Comparison of ENCODE assay signal across 17 cellular contexts in the genomic region with DNA sequence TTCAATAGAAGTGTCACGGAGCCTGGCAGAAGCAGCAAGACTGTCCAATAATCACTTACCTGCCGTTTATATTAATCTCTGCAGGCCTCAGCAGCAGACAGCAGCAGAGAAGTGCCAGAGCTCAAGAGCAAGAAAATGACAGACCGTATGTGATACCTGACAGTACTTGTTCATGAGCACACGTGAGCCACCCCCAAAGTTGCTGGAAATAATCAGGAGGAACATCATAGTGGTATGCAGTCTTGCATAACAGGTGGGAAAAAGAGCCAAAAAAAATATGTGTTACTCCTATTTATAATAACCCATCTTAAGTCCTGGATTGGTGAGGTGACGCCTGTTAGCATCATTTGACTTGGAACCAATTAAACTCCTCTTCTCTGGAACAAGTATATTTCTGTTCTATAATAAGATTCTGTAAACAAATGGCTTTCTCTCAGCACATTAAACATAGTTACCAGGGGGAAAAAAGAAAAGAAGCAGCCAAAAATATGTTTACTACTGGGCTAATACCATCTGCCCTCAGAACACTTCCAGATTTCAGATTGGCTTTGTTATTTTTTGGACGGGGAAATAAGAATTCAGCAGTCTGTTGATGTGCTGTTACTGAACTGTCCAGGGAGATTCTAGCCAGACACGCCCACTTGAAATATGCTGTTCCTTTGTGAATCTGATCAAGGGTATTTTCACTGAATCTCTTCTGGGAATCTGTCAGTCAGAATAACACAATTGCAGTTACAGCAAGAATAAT. TPM values are rescaled to one million over a fixed set of nuclear protein-coding genes. Genes with fewer than 3 reads are reported as not detected.
DNase-seq lines count a peak whose midpoint lies in the region; ATAC-seq and TF ChIP-seq lines count a peak whose summit lies in the region.
"Had no signal": no experiment of that assay in that cellular context is flagged by ENCODE, and none has a peak within 500 bp of the region (broad histone marks: within the 10 kb centered on the region; RNA-seq: fewer than 3 reads in every experiment).

No MANE protein-coding gene starts in this region.

- 0 out of 2 replicates have a peak, but pooled peaks cover 8% of the 10 kb centered on the region for H3K27me3 ChIP-seq in GM23248 (replicated peaks; ENCODE audit: insufficient read depth)
- H3K27me3 ChIP-seq in esophagus muscularis mucosa, result no peaks in the 10 kb centered on the region
- H3K27me3 ChIP-seq: upper lobe of left lung had no signal

- 24 to 26% methylated on average over 7 of the region's 7 CpGs for WGBS in GM23248 (ENCODE audit: low coverage in 1 of 2, low lambda C conversion rate in 2 of 2, missing lambda C conversion rate in 2 of 2), 2 experiments
- WGBS in esophagus muscularis mucosa, result 42% methylated on average over 7 of the region's 7 CpGs

- peaks cover 9% of the 10 kb centered on the region; the same call in 1 of the 2 replicates for H3F3A ChIP-seq in GM23248 (ENCODE audit: insufficient read depth)

- TF ChIP-seq EP300 in esophagus muscularis mucosa (IDR thresholded peaks at IDR 0.05), result no peak

- no peak for TF ChIP-seq POLR2A in esophagus muscularis mucosa (IDR thresholded peaks at IDR 0.05; ENCODE audit: low read depth)

- intact Hi-C loops in esophagus muscularis mucosa (cut with DNase I), result no loop called here
- intact Hi-C loops in sciatic nerve (cut with DNase I), result no loop called here
- intact Hi-C loops in activated naive CD4-positive, alpha-beta T cell treated with anti-CD3 and anti-CD28 coated beads for 36 hours (cut with micrococcal nuclease), result no loop called here

- CTCF ChIA-PET in activated naive CD4-positive, alpha-beta T cell treated with anti-CD3 and anti-CD28 coated beads for 36 hours (lab: Charles Lee), result no interaction called here

- no peaks in the 10 kb centered on the region for H3K36me3 ChIP-seq in GM23248 (ENCODE audit: low read depth)
- H3K36me3 ChIP-seq in esophagus muscularis mucosa, result no peaks in the 10 kb centered on the region
- H3K36me3 ChIP-seq: upper lobe of left lung had no signal

- H3K9me3 Mint-ChIP-seq in T-helper 2 cell treated with Interferon-gamma antibody and Interleukin-4, amounts not matched to agents 5 μg/mL and 100 μg/mL, for 36 hours, result no peaks in the 10 kb centered on the region
- peaks cover 2% of the 10 kb centered on the region for H3K9me3 Mint-ChIP-seq in activated naive CD4-positive, alpha-beta T cell treated with anti-CD3 and anti-CD28 coated beads for 36 hours

- peak overlapping the region; percentile 2; the same call in 1 of the 2 replicates for H3K27ac ChIP-seq in GM23248
- H3K27ac ChIP-seq in esophagus muscularis mucosa (replicated peaks in 1 of 4), result peak overlapping the region; percentile 48 to 73 (median 56)
- H3K27ac ChIP-seq: upper lobe of left lung had no signal

- no peak overlapping the region; the same call in 1 of the 2 replicates for H2AFZ ChIP-seq in GM23248

- no peaks in the 10 kb centered on the region for H3K9me3 ChIP-seq in GM23248 (ENCODE audit: low read depth)
- no peaks in the 10 kb centered on the region for H3K9me3 ChIP-seq in esophagus muscularis mucosa
- H3K9me3 ChIP-seq: upper lobe of left lung had no signal

- H3K4me2 ChIP-seq in GM23248 (ENCODE audit: unreplicated experiment), result peak overlapping the region; percentile 22

- no peaks in the 10 kb centered on the region for H4K20me1 ChIP-seq in GM23248 (ENCODE audit: insufficient read depth)

- H3K4me1 ChIP-seq in GM23248 (ENCODE audit: insufficient read depth) (peaks cover 19% of the 10 kb centered on the region), esophagus muscularis mucosa (peaks cover 0 to 18% (median 17%) of the 10 kb centered on the region in 4 donors)
- H3K4me1 ChIP-seq: upper lobe of left lung had no signal

- ATAC-seq in sciatic nerve, result peak; percentile 92
- ATAC-seq: HepG2, T-cell had no signal

- H3K9ac ChIP-seq in GM23248, result no peak overlapping the region

- no peak overlapping the region for H3K27ac Mint-ChIP-seq in T-helper 2 cell treated with Interferon-gamma antibody and Interleukin-4, amounts not matched to agents 5 μg/mL and 100 μg/mL, for 36 hours
- H3K27ac Mint-ChIP-seq in activated naive CD4-positive, alpha-beta T cell treated with anti-CD3 and anti-CD28 coated beads for 36 hours, result no peak overlapping the region
- H3K27ac Mint-ChIP-seq: T-cell had no signal

- TF ChIP-seq CTCF in esophagus muscularis mucosa (IDR thresholded peaks at IDR 0.05), result no peak

- no peaks in the 10 kb centered on the region for H3K9me2 ChIP-seq in GM23248 (ENCODE audit: insufficient read depth)

- in situ Hi-C loops in GM23248 (cut with MboI), result no loop called here

- no peaks in the 10 kb centered on the region for H3K4me1 Mint-ChIP-seq in T-helper 2 cell treated with Interferon-gamma antibody and Interleukin-4, amounts not matched to agents 5 μg/mL and 100 μg/mL, for 36 hours (ENCODE audit: low read depth)
- no peaks in the 10 kb centered on the region for H3K4me1 Mint-ChIP-seq in activated naive CD4-positive, alpha-beta T cell treated with anti-CD3 and anti-CD28 coated beads for 36 hours (ENCODE audit: low read depth)
- H3K4me1 Mint-ChIP-seq: T-cell had no signal

- no peaks in the 10 kb centered on the region for H3K79me2 ChIP-seq in GM23248 (ENCODE audit: insufficient read depth)

- peaks cover 12% of the 10 kb centered on the region for H3K27me3 Mint-ChIP-seq in T-helper 2 cell treated with Interferon-gamma antibody and Interleukin-4, amounts not matched to agents 5 μg/mL and 100 μg/mL, for 36 hours (ENCODE audit: low read depth)
- H3K27me3 Mint-ChIP-seq in activated naive CD4-positive, alpha-beta T cell treated with anti-CD3 and anti-CD28 coated beads for 36 hours (ENCODE audit: low read depth), result peaks cover 14% of the 10 kb centered on the region

- DNase-seq in GM23248 (peak; percentile 41), NCI-H69 (lab: John Stamatoyannopoulos, UW) (peak; percentile 66), esophagus muscularis mucosa (ENCODE audit: extremely low spot score) (no peak), sciatic nerve (ENCODE audit: low spot score) (no peak), GDM1 (lab: John Stamatoyannopoulos, UW) (no peak)
- DNase-seq in T-helper 2 cell treated with Interferon-gamma antibody and Interleukin-4, amounts not matched to agents 5 μg/mL and 100 μg/mL, for 36 hours (ENCODE audit: low spot score), result no peak
- DNase-seq in activated naive CD4-positive, alpha-beta T cell treated with anti-CD3 and anti-CD28 coated beads for 36 hours, result no peak
- DNase-seq in activated CD4-positive, CD25-positive, alpha-beta regulatory T cell (lab: John Stamatoyannopoulos, UW), result no peak
- DNase-seq: midbrain, NCI-H2081 treated with DMSO at 0.1 percent for 48 hours, occipital lobe, T-cell, upper lobe of left lung had no signal

- H3K4me3 ChIP-seq in GM23248 (no peak overlapping the region), esophagus muscularis mucosa (no peak overlapping the region)
- H3K4me3 ChIP-seq: skin epidermis, upper lobe of left lung had no signal

- no peaks in the 10 kb centered on the region for H3K36me3 Mint-ChIP-seq in T-helper 2 cell treated with Interferon-gamma antibody and Interleukin-4, amounts not matched to agents 5 μg/mL and 100 μg/mL, for 36 hours (ENCODE audit: low read depth)
- H3K36me3 Mint-ChIP-seq in activated naive CD4-positive, alpha-beta T cell treated with anti-CD3 and anti-CD28 coated beads for 36 hours (ENCODE audit: low read depth), result no peaks in the 10 kb centered on the region
- H3K36me3 Mint-ChIP-seq: T-cell had no signal

- no peak overlapping the region for H3K4me3 Mint-ChIP-seq in T-helper 2 cell treated with Interferon-gamma antibody and Interleukin-4, amounts not matched to agents 5 μg/mL and 100 μg/mL, for 36 hours
- H3K4me3 Mint-ChIP-seq in activated naive CD4-positive, alpha-beta T cell treated with anti-CD3 and anti-CD28 coated beads for 36 hours, result no peak overlapping the region
- H3K4me3 Mint-ChIP-seq: T-cell had no signal

RNA-seq across cellular contexts. Expression of gene SLN, which starts 7.9 kb away (rescaled TPM):
- total RNA-seq in GM23248 (2014; rRNA removed; shearing (Covaris generic)), result not detected in 2 replicates
- polyA plus RNA-seq in GM23248 (2016; fragmentation: Nextera tagmentation; extraction: Ambion mirVana), result not detected in 2 replicates
- total RNA-seq in esophagus muscularis mucosa (under 1 TPM in 1 of 4 donors, not detected in 3; 0.65 TPM), sciatic nerve (not detected)
- not detected for total RNA-seq in activated naive CD4-positive, alpha-beta T cell treated with anti-CD3 and anti-CD28 coated beads for 36 hours
- total RNA-seq: HepG2, kidney epithelial cell, T-cell had no signal
- polyA plus RNA-seq: BJ, HepG2 had no signal

Comparison
In these comparisons a context has a peak if more than half of its experiments do, and no peak if none do; other contexts are left out.
1. DNase-seq: peak in GM23248 (single experiment) and NCI-H69 (single experiment); none in esophagus muscularis mucosa (single experiment), sciatic nerve (single experiment), GDM1 (single experiment), T-helper 2 cell treated with Interferon-gamma antibody and Interleukin-4, amounts not matched to agents 5 μg/mL and 100 μg/mL, for 36 hours (single experiment), activated naive CD4-positive, alpha-beta T cell treated with anti-CD3 and anti-CD28 coated beads for 36 hours (single experiment) and activated CD4-positive, CD25-positive, alpha-beta regulatory T cell (0 of 4).